13 cellular contexts compared by ENCODE assay signal in the genomic region with DNA sequence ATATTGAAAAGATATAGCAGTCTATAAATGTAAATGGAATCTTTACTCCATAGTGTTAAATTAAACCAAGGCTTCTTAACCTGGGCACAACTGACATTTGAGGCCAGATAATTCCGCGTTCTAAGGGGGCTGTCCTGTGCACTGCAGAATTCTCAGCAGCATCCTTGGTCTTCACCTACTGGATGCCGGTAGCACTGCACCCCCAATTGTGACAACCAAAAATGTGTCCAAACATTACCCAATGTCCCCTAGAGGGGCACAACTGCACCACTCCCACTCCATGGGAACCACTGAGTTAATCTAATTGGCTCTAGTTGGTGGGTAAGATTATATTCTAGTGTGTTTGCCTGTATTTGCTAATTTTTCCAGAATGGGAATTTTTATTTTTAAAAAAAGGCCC. TPM values are rescaled to one million over a fixed set of nuclear protein-coding genes. Genes with fewer than 3 reads are reported as not detected.
DNase-seq lines count a peak whose midpoint lies in the region; ATAC-seq and TF ChIP-seq lines count a peak whose summit lies in the region.
"Had no signal": no experiment of that assay in that cellular context is flagged by ENCODE, and none has a peak within 500 bp of the region (broad histone marks: within the 10 kb centered on the region; RNA-seq: fewer than 3 reads in every experiment).

No MANE protein-coding gene starts in this region.

- H3K79me1 ChIP-seq in mesendoderm (ENCODE audit: low read length), result no peaks in the 10 kb centered on the region

- H3K27ac ChIP-seq in mesendoderm (ENCODE audit: low read depth, low read length) (no peak overlapping the region), substantia nigra (ENCODE audit: low read depth, low read length, poor library complexity, severe bottlenecking) (no peak overlapping the region)
- H3K27ac ChIP-seq: 22Rv1 had no signal

- H3K4me2 ChIP-seq in mesendoderm (ENCODE audit: low read length), result no peak overlapping the region

- no peak overlapping the region for H3K4me3 ChIP-seq in mesendoderm (ENCODE audit: low read length)

- H2AK5ac ChIP-seq in mesendoderm (ENCODE audit: low read length), result no peak overlapping the region

- no peak overlapping the region for H3K18ac ChIP-seq in mesendoderm (ENCODE audit: low read length)

- H3K27me3 Mint-ChIP-seq in WTC11 (ENCODE audit: low read depth), result no peaks in the 10 kb centered on the region

- H4K8ac ChIP-seq in mesendoderm (ENCODE audit: low read depth, low read length), result no peak overlapping the region

- H4K5ac ChIP-seq in mesendoderm (ENCODE audit: low read length), result no peak overlapping the region

- WGBS in mesendoderm (ENCODE audit: extremely low coverage, insufficient coverage, low lambda C conversion rate), result no CpG with 5 or more reads among the region's 3 CpGs

- no peak overlapping the region for H3K4me3 Mint-ChIP-seq in WTC11

- no peak overlapping the region for H3K9ac ChIP-seq in mesendoderm (ENCODE audit: low read length)

- H3K79me2 ChIP-seq in mesendoderm (ENCODE audit: control insufficient read depth, insufficient read depth, low read length), result peaks cover 4% of the 10 kb centered on the region

- H3K36me3 Mint-ChIP-seq in WTC11, result peaks cover 38% of the 10 kb centered on the region

- H3K27me3 ChIP-seq in mesendoderm (ENCODE audit: insufficient read depth, low read length, poor library complexity), result no peaks in the 10 kb centered on the region

- no peak overlapping the region for H2BK120ac ChIP-seq in mesendoderm (ENCODE audit: low read depth, low read length)

- no peak overlapping the region for H3K27ac Mint-ChIP-seq in WTC11

- no peak overlapping the region for H3K4ac ChIP-seq in mesendoderm (ENCODE audit: low read depth, low read length)

- no peak overlapping the region for H3K56ac ChIP-seq in mesendoderm (ENCODE audit: low read length)

- CTCF ChIA-PET in HEK293T (lab: Yijun Ruan, JAX) (interaction anchor here (0.7 kb wide), 1 partner anchor 89 kb away, joined by 5 read pairs; no protein-coding TSS in a partner anchor), WTC11 (lab: Charles Lee) (interaction anchor here (0.8 kb wide), 1 partner anchor 93 kb away, joined by 3 read pairs; no protein-coding TSS in a partner anchor), GM10248 (lab: Yijun Ruan, JAX) (no interaction called here)

- no peaks in the 10 kb centered on the region for H3K36me3 ChIP-seq in mesendoderm (ENCODE audit: control insufficient read depth, insufficient read depth, low read length)

- peak; percentile 84 for ATAC-seq in WTC11

- H2BK5ac ChIP-seq in mesendoderm (ENCODE audit: low read length), result no peak overlapping the region

- TF ChIP-seq CTCF in WTC11 (IDR thresholded peaks at IDR 0.05) (no peak), GM10248 (IDR thresholded peaks at IDR 0.05; ENCODE audit: control extremely low read depth, extremely low read depth, low read depth, missing control alignments) (no peak)

- no peak overlapping the region for H3K23ac ChIP-seq in mesendoderm (ENCODE audit: low read length)

- no peaks in the 10 kb centered on the region for H3K9me3 Mint-ChIP-seq in WTC11

- POLR2A ChIA-PET in HEK293T (lab: Yijun Ruan, JAX), result no interaction called here
- POLR2A ChIA-PET in WTC11 (lab: Charles Lee), result no interaction called here
- POLR2A ChIA-PET in GM10248 (lab: Yijun Ruan, JAX), result no interaction called here

- DNase-seq in DMS 273 (lab: John Stamatoyannopoulos, UW; ENCODE audit: unreplicated experiment), result peak; percentile 56
- no peak for DNase-seq in DMS 273 treated with DMSO at 0.1 percent for 48 hours (lab: John Stamatoyannopoulos, UW)
- peak; percentile 46 for DNase-seq in HEK293T (ENCODE audit: extremely low spot score)
- peak; percentile 25 for DNase-seq in WTC11 (ENCODE audit: low spot score)
- peak; percentile 60 for DNase-seq in mesendoderm
- DNase-seq in OCI-M2 (lab: John Stamatoyannopoulos, UW; ENCODE audit: unreplicated experiment), result no peak
- DNase-seq in GM10248 (ENCODE audit: extremely low spot score), result no peak
- no peak for DNase-seq in substantia nigra (lab: John Stamatoyannopoulos, UW)
- DNase-seq: activated CD8-positive, alpha-beta memory T cell treated with anti-CD3 and anti-CD28 coated beads for 24 hours; midbrain; NCI-H2029; small intestine had no signal

- H2BK15ac ChIP-seq in mesendoderm (replicated peaks; ENCODE audit: low read depth), result no peak overlapping the region

- H3K4me1 ChIP-seq in mesendoderm (ENCODE audit: control insufficient read depth, low read depth, low read length), result no peaks in the 10 kb centered on the region

- peaks cover 26% of the 10 kb centered on the region for H3K4me1 Mint-ChIP-seq in WTC11

TF ChIP-seq in HEK293T, 16 proteins besides CTCF, POLR2A, EP300 and RAD21:
- TF ChIP-seq SUZ12 (IDR thresholded peaks at IDR 0.05), result no peak
- no peak for TF ChIP-seq BHLHE40 (IDR thresholded peaks at IDR 0.05; ENCODE audit: borderline replicate concordance)
- no peak for TF ChIP-seq NFRKB (IDR thresholded peaks at IDR 0.05)
- TF ChIP-seq ZNF384 (IDR thresholded peaks at IDR 0.05), result no peak
- TF ChIP-seq, protein P1, sequence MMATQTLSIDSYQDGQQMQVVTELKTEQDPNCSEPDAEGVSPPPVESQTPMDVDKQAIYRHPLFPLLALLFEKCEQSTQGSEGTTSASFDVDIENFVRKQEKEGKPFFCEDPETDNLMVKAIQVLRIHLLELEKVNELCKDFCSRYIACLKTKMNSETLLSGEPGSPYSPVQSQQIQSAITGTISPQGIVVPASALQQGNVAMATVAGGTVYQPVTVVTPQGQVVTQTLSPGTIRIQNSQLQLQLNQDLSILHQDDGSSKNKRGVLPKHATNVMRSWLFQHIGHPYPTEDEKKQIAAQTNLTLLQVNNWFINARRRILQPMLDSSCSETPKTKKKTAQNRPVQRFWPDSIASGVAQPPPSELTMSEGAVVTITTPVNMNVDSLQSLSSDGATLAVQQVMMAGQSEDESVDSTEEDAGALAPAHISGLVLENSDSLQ (IDR thresholded peaks at IDR 0.05), result no peak
- TF ChIP-seq FOXK2 (IDR thresholded peaks at IDR 0.05), result no peak
- TF ChIP-seq FOXA1 (IDR thresholded peaks at IDR 0.05), result no peak
- no peak for TF ChIP-seq L3MBTL2 (conservative IDR thresholded peaks at IDR 0.05)
- no peak for TF ChIP-seq HDGF (IDR thresholded peaks at IDR 0.05; ENCODE audit: borderline replicate concordance)
- TF ChIP-seq SP1 (IDR thresholded peaks at IDR 0.05), result no peak
- TF ChIP-seq CTBP1 (IDR thresholded peaks at IDR 0.05; ENCODE audit: borderline replicate concordance), result no peak
- TF ChIP-seq TARDBP (IDR thresholded peaks at IDR 0.05), result no peak
- TF ChIP-seq ARNT (IDR thresholded peaks at IDR 0.05), result no peak
- TF ChIP-seq ELF4 (IDR thresholded peaks at IDR 0.05), result no peak
- TF ChIP-seq FOXM1 (IDR thresholded peaks at IDR 0.05; ENCODE audit: borderline replicate concordance), result no peak

TF ChIP-seq in WTC11, 78 proteins besides CTCF, POLR2A, EP300 and RAD21:
- TF ChIP-seq JUN (CRISPR knock-in tag; IDR thresholded peaks at IDR 0.05), result no peak
- TF ChIP-seq, protein P2, sequence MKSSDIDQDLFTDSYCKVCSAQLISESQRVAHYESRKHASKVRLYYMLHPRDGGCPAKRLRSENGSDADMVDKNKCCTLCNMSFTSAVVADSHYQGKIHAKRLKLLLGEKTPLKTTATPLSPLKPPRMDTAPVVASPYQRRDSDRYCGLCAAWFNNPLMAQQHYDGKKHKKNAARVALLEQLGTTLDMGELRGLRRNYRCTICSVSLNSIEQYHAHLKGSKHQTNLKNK (CRISPR knock-in tag; IDR thresholded peaks at IDR 0.05), result no peak
- TF ChIP-seq NFATC4 (CRISPR knock-in tag; IDR thresholded peaks at IDR 0.05), result no peak
- TF ChIP-seq, protein P3, sequence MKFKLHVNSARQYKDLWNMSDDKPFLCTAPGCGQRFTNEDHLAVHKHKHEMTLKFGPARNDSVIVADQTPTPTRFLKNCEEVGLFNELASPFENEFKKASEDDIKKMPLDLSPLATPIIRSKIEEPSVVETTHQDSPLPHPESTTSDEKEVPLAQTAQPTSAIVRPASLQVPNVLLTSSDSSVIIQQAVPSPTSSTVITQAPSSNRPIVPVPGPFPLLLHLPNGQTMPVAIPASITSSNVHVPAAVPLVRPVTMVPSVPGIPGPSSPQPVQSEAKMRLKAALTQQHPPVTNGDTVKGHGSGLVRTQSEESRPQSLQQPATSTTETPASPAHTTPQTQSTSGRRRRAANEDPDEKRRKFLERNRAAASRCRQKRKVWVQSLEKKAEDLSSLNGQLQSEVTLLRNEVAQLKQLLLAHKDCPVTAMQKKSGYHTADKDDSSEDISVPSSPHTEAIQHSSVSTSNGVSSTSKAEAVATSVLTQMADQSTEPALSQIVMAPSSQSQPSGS (CRISPR knock-in tag; IDR thresholded peaks at IDR 0.05; ENCODE audit: borderline replicate concordance, low read depth), result no peak
- no peak for TF ChIP-seq ZNF671 (CRISPR knock-in tag; IDR thresholded peaks at IDR 0.05)
- TF ChIP-seq, protein P4, sequence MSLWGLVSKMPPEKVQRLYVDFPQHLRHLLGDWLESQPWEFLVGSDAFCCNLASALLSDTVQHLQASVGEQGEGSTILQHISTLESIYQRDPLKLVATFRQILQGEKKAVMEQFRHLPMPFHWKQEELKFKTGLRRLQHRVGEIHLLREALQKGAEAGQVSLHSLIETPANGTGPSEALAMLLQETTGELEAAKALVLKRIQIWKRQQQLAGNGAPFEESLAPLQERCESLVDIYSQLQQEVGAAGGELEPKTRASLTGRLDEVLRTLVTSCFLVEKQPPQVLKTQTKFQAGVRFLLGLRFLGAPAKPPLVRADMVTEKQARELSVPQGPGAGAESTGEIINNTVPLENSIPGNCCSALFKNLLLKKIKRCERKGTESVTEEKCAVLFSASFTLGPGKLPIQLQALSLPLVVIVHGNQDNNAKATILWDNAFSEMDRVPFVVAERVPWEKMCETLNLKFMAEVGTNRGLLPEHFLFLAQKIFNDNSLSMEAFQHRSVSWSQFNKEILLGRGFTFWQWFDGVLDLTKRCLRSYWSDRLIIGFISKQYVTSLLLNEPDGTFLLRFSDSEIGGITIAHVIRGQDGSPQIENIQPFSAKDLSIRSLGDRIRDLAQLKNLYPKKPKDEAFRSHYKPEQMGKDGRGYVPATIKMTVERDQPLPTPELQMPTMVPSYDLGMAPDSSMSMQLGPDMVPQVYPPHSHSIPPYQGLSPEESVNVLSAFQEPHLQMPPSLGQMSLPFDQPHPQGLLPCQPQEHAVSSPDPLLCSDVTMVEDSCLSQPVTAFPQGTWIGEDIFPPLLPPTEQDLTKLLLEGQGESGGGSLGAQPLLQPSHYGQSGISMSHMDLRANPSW (CRISPR knock-in tag; conservative IDR thresholded peaks at IDR 0.05; ENCODE audit: low read depth), result no peak
- TF ChIP-seq TEAD4 (CRISPR knock-in tag; IDR thresholded peaks at IDR 0.05), result no peak

RNA-seq across cellular contexts. Expression of a gene that starts 16.6 kb away (rescaled TPM):
- 164 to 184 TPM (median 171 TPM) in 3 replicates for total RNA-seq in WTC11 (2021)
- 63.6 TPM for polyA plus RNA-seq in mesendoderm (2013, experiment 1 of 2)
- 64.5 TPM for polyA plus RNA-seq in mesendoderm (2013, experiment 2 of 2)

RNA-seq across cellular contexts. Expression of a gene that starts 47.7 kb away (rescaled TPM):
- 7.0 to 8.9 TPM (median 8.6 TPM) in 3 replicates for total RNA-seq in WTC11 (2021)
- polyA plus RNA-seq in mesendoderm (2013, experiment 1 of 2), result 12.3 TPM
- polyA plus RNA-seq in mesendoderm (2013, experiment 2 of 2), result 12.9 TPM

Comparison
In these comparisons a context has a peak if more than half of its experiments do, and no peak if none do; other contexts are left out.
1. DNase-seq: peak in DMS 273 (single experiment), HEK293T (single experiment), WTC11 (single experiment) and mesendoderm (single experiment); none in DMS 273 treated with DMSO at 0.1 percent for 48 hours (single experiment), OCI-M2 (single experiment), GM10248 (single experiment) and substantia nigra (0 of 49).